Comparison of ENCODE assay signal across 18 cellular contexts in genomic region chr5:30279237-30279636, GRCh38.
DNase-seq lines count a peak whose midpoint lies in the region; ATAC-seq lines count a peak whose summit lies in the region.
"Had no signal": no experiment of that assay in that cellular context is flagged by ENCODE, and none has a peak within 500 bp of the region (broad histone marks: within the 10 kb centered on the region; RNA-seq: fewer than 3 reads in every experiment).

No MANE protein-coding gene starts in this region.

- peaks cover 19% of the 10 kb centered on the region for H3K9me3 Mint-ChIP-seq in natural killer cell treated with Interleukin-12 subunit alpha and Interleukin-12 subunit beta and Interleukin-15 and Interleukin-18, amount 100 ng/mL, for 72 hours
- H3K9me3 Mint-ChIP-seq: nephron progenitor cell had no signal

- peaks cover 14% of the 10 kb centered on the region for H3K36me3 Mint-ChIP-seq in natural killer cell treated with Interleukin-12 subunit alpha and Interleukin-12 subunit beta and Interleukin-15 and Interleukin-18, amount 100 ng/mL, for 72 hours
- H3K36me3 Mint-ChIP-seq: stimulated activated memory B cell treated with anti-CD40 and anti-IgM and Interleukin-4, amounts not matched to agents 10 μg/mL and 1 μg/mL and 100 μg/mL, for 72 hours had no signal

- ATAC-seq in HG02938 (IDR thresholded peaks at IDR 0.05; ENCODE audit: unreplicated experiment) (no peak), GM19395 (IDR thresholded peaks at IDR 0.05; ENCODE audit: unreplicated experiment) (no peak)
- no peak for ATAC-seq in natural killer cell treated with Interleukin-12 subunit alpha and Interleukin-12 subunit beta and Interleukin-15 and Interleukin-18, amount 100 ng/mL, for 72 hours
- ATAC-seq: A549; activated T-helper 17 cell treated with anti-CD3 and anti-CD28 coated beads, Interleukin-2, amount 50 U/mL, for 72 hours; stimulated activated memory B cell treated with anti-CD40 and anti-IgM and Interleukin-4, amounts not matched to agents 10 μg/mL and 1 μg/mL and 100 μg/mL, for 72 hours; T-helper 17 cell had no signal

- no peaks in the 10 kb centered on the region for H3K36me3 ChIP-seq in HAP-1 (replicated peaks)
- H3K36me3 ChIP-seq: thyroid gland had no signal

- peak; percentile 76 for DNase-seq in A172 (ENCODE audit: low spot score)
- peak; percentile 52 for DNase-seq in M059J (ENCODE audit: low read depth)
- DNase-seq in astrocyte of the hippocampus (ENCODE audit: low read depth, low spot score): peak; percentile 59
- peak; percentile 59 for DNase-seq in islet precursor cell
- no peak for DNase-seq in HAP-1 (ENCODE audit: low spot score in 2 of 2)
- DNase-seq in natural killer cell treated with Interleukin-12 subunit alpha and Interleukin-12 subunit beta and Interleukin-15 and Interleukin-18, amount 100 ng/mL, for 72 hours (ENCODE audit: low spot score): no peak
- DNase-seq: GOT3, NCI-H1436, NCI-H345, nephron progenitor cell, T-helper 17 cell, thyroid gland had no signal

- H3K27ac Mint-ChIP-seq in natural killer cell treated with Interleukin-12 subunit alpha and Interleukin-12 subunit beta and Interleukin-15 and Interleukin-18, amount 100 ng/mL, for 72 hours: no peak overlapping the region
- H3K27ac Mint-ChIP-seq: activated T-helper 17 cell treated with anti-CD3 and anti-CD28 coated beads, Interleukin-2, amount 50 U/mL, for 72 hours; nephron progenitor cell; stimulated activated memory B cell treated with anti-CD40 and anti-IgM and Interleukin-4, amounts not matched to agents 10 μg/mL and 1 μg/mL and 100 μg/mL, for 72 hours; T-helper 17 cell had no signal

- no peak overlapping the region for H3K4me3 ChIP-seq in HAP-1
- H3K4me3 ChIP-seq: A549, lung, thyroid gland had no signal

- H3K27me3 ChIP-seq in HAP-1 (ENCODE audit: low read depth): no peaks in the 10 kb centered on the region
- H3K27me3 ChIP-seq: thyroid gland had no signal

- in situ Hi-C loops in HAP-1 (cut with MboI; ENCODE audit: low sequenced_read_pairs): no loop called here

- H3K9me3 ChIP-seq in HAP-1: no peaks in the 10 kb centered on the region
- H3K9me3 ChIP-seq: A549, thyroid gland had no signal

- no peak overlapping the region for H3K4me3 Mint-ChIP-seq in natural killer cell treated with Interleukin-12 subunit alpha and Interleukin-12 subunit beta and Interleukin-15 and Interleukin-18, amount 100 ng/mL, for 72 hours
- H3K4me3 Mint-ChIP-seq: activated T-helper 17 cell treated with anti-CD3 and anti-CD28 coated beads, Interleukin-2, amount 50 U/mL, for 72 hours; nephron progenitor cell; stimulated activated memory B cell treated with anti-CD40 and anti-IgM and Interleukin-4, amounts not matched to agents 10 μg/mL and 1 μg/mL and 100 μg/mL, for 72 hours; T-helper 17 cell had no signal

- no peaks in the 10 kb centered on the region for H3K4me1 Mint-ChIP-seq in natural killer cell treated with Interleukin-12 subunit alpha and Interleukin-12 subunit beta and Interleukin-15 and Interleukin-18, amount 100 ng/mL, for 72 hours (ENCODE audit: low read depth in 2 of 2)
- H3K4me1 Mint-ChIP-seq: activated T-helper 17 cell treated with anti-CD3 and anti-CD28 coated beads, Interleukin-2, amount 50 U/mL, for 72 hours; nephron progenitor cell; stimulated activated memory B cell treated with anti-CD40 and anti-IgM and Interleukin-4, amounts not matched to agents 10 μg/mL and 1 μg/mL and 100 μg/mL, for 72 hours; T-helper 17 cell had no signal

- no peaks in the 10 kb centered on the region for H3K4me1 ChIP-seq in HAP-1
- H3K4me1 ChIP-seq: A549, thyroid gland had no signal

- H3K27me3 Mint-ChIP-seq in natural killer cell treated with Interleukin-12 subunit alpha and Interleukin-12 subunit beta and Interleukin-15 and Interleukin-18, amount 100 ng/mL, for 72 hours: no peaks in the 10 kb centered on the region
- H3K27me3 Mint-ChIP-seq: activated T-helper 17 cell treated with anti-CD3 and anti-CD28 coated beads, Interleukin-2, amount 50 U/mL, for 72 hours; stimulated activated memory B cell treated with anti-CD40 and anti-IgM and Interleukin-4, amounts not matched to agents 10 μg/mL and 1 μg/mL and 100 μg/mL, for 72 hours; T-helper 17 cell had no signal

Comparison
In these comparisons a context has a peak if more than half of its experiments do, and no peak if none do; other contexts are left out.
1. DNase-seq: peak in A172 (single experiment), M059J (single experiment), astrocyte of the hippocampus (single experiment) and islet precursor cell (single experiment); none in HAP-1 (0 of 2) and natural killer cell treated with Interleukin-12 subunit alpha and Interleukin-12 subunit beta and Interleukin-15 and Interleukin-18, amount 100 ng/mL, for 72 hours (single experiment).